ENCODE assay signal across 24 cellular contexts in the genomic region with DNA sequence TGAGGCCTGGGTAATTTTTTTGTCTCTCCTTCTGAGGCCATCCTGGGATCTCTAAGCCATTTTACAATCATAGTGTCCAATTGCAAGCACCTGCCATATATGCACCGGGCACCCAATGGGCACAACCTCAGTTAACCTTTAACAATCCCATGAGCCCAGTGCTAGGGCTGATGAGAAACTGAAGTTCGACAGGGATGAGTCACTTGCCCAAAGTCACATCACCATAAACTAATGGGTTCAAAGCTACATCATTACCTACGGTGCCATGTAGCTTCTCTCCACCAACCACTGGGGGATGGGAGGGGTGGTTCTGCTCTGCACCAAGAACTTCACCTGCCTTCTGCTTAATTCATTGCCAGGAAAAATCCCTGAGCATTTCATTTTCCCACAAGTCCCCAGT.
"Had no signal": no experiment of that assay in that cellular context is flagged by ENCODE, and none has a peak within 500 bp of the region (broad histone marks: within the 10 kb centered on the region; RNA-seq: fewer than 3 reads in every experiment).

No MANE protein-coding gene starts in this region.

- H3K27ac ChIP-seq: lower lobe of right lung, neural progenitor cell, neutrophil, parathyroid adenoma, psoas muscle, sigmoid colon, suprapubic skin, thoracic aorta, tibial artery, upper lobe of right lung had no signal

- H3K27me3 ChIP-seq: neural progenitor cell, neutrophil, sigmoid colon, spleen, suprapubic skin, tibial artery, upper lobe of right lung had no signal

- H3K36me3 ChIP-seq: lower lobe of right lung, neural progenitor cell, neutrophil, sigmoid colon, spleen, suprapubic skin, thoracic aorta, tibial artery, upper lobe of right lung had no signal

- H3K9me3 ChIP-seq: psoas muscle, thoracic aorta, tibial artery, upper lobe of right lung had no signal

- H3K4me3 ChIP-seq: lower lobe of right lung, neural progenitor cell, psoas muscle, sigmoid colon, spleen, suprapubic skin, thoracic aorta, tibial artery, upper lobe of right lung had no signal

- H3K4me1 ChIP-seq: lower lobe of right lung, neural progenitor cell, parathyroid adenoma, psoas muscle, sigmoid colon, suprapubic skin, tibial artery, upper lobe of right lung had no signal

- DNase-seq: hypothalamus; immature natural killer cell; kidney; lower lobe of right lung; mammary epithelial cell; mesenchymal stem cell; natural killer cell; nephron progenitor cell; occipital lobe; psoas muscle; sigmoid colon; small intestine; spleen; stimulated activated CD4-positive, alpha-beta T cell treated with anti-CD3 and anti-CD28 coated beads, Interleukin-4, amount 100 ng/mL, for 24 hours; stimulated activated naive CD4-positive, alpha-beta T cell; tibial artery; trophoblast cell; upper lobe of right lung had no signal

- ATAC-seq: lower lobe of right lung; natural killer cell; stimulated activated effector memory CD8-positive, alpha-beta T cell treated with anti-CD3 and anti-CD28 coated beads, Interleukin-12 subunit alpha, Interleukin-12 subunit beta, amount 100 ng/mL, for 72 hours; upper lobe of right lung had no signal
